In genomic region chr1:92485374-92486250, GRCh38 we compare ENCODE assay signal across 8 cellular contexts. TPM values are rescaled to one million over a fixed set of nuclear protein-coding genes. Genes with fewer than 3 reads are reported as not detected.
A peak's percentile ranks its signal among the peaks of the same experiment; 100 is the strongest.
DNase-seq lines count a peak whose midpoint lies in the region; ATAC-seq and TF ChIP-seq lines count a peak whose summit lies in the region.

No MANE protein-coding gene starts in this region.

- TF ChIP-seq CTCF in SU-DHL-6 (IDR thresholded peaks at IDR 0.05; ENCODE audit: insufficient read depth, low read length, poor library complexity, severe bottlenecking), result peak; percentile 33

- peak overlapping the region; percentile 69 for H3K9ac ChIP-seq in SU-DHL-6 (ENCODE audit: low read length)

- peaks cover 20% of the 10 kb centered on the region for H3K36me3 Mint-ChIP-seq in activated naive CD8-positive, alpha-beta T cell treated with anti-CD3 and anti-CD28 coated beads, Interleukin-2, amount 10 ng/mL, durations not matched to agents 7 days and 5 days

- peaks cover 26% of the 10 kb centered on the region for H3K4me1 Mint-ChIP-seq in activated naive CD8-positive, alpha-beta T cell treated with anti-CD3 and anti-CD28 coated beads, Interleukin-2, amount 10 ng/mL, durations not matched to agents 7 days and 5 days

- peak overlapping the region; percentile 88 for H3K4me2 ChIP-seq in SU-DHL-6 (ENCODE audit: low read depth, low read length, poor library complexity, severe bottlenecking)

- peak overlapping the region; percentile 76 for H3K27ac ChIP-seq in SU-DHL-6 (ENCODE audit: low read depth, low read length)

- peaks cover 16% of the 10 kb centered on the region for H3F3A ChIP-seq in SU-DHL-6 (ENCODE audit: insufficient read depth)

- H3K27ac Mint-ChIP-seq in activated naive CD8-positive, alpha-beta T cell treated with anti-CD3 and anti-CD28 coated beads, Interleukin-2, amount 10 ng/mL, durations not matched to agents 7 days and 5 days, result peak overlapping the region; percentile 98

- POLR2A ChIA-PET in activated naive CD8-positive, alpha-beta T cell treated with anti-CD3 and anti-CD28 coated beads, Interleukin-2, amount 10 ng/mL, durations not matched to agents 7 days and 5 days (lab: Charles Lee), result interaction anchor here (0.6 to 8.6 kb wide), 52 partner anchors 8 to 595 kb away, joined by 3 to 209 read pairs (median 4); partner anchors contain the start of genes GLMN, RPAP2 and RPL5

- H4K20me1 ChIP-seq in SU-DHL-6 (ENCODE audit: low read depth, low read length), result no peaks in the 10 kb centered on the region

- no peaks in the 10 kb centered on the region for H3K9me3 Mint-ChIP-seq in activated naive CD8-positive, alpha-beta T cell treated with anti-CD3 and anti-CD28 coated beads, Interleukin-2, amount 10 ng/mL, durations not matched to agents 7 days and 5 days

- peak; percentile 46 for ATAC-seq in GM21619 (IDR thresholded peaks at IDR 0.05; ENCODE audit: unreplicated experiment)
- ATAC-seq in activated naive CD8-positive, alpha-beta T cell treated with anti-CD3 and anti-CD28 coated beads, Interleukin-2, amount 10 ng/mL, durations not matched to agents 7 days and 5 days (ENCODE audit: low read depth), result peak; percentile 68

- H3K36me3 ChIP-seq in SU-DHL-6 (ENCODE audit: low read length), result no peaks in the 10 kb centered on the region

- H3K4me3 Mint-ChIP-seq in activated naive CD8-positive, alpha-beta T cell treated with anti-CD3 and anti-CD28 coated beads, Interleukin-2, amount 10 ng/mL, durations not matched to agents 7 days and 5 days, result peak overlapping the region; percentile 99

- no peaks in the 10 kb centered on the region for H3K27me3 Mint-ChIP-seq in activated naive CD8-positive, alpha-beta T cell treated with anti-CD3 and anti-CD28 coated beads, Interleukin-2, amount 10 ng/mL, durations not matched to agents 7 days and 5 days

- H3K9me3 ChIP-seq in SU-DHL-6 (ENCODE audit: insufficient read depth, low read length), result no peaks in the 10 kb centered on the region

- peak overlapping the region; percentile 97 for H2AFZ ChIP-seq in SU-DHL-6 (ENCODE audit: low read depth, low read length, severe bottlenecking)

- no peaks in the 10 kb centered on the region for H3K27me3 ChIP-seq in SU-DHL-6 (ENCODE audit: low read length)

- H3K79me2 ChIP-seq in SU-DHL-6 (ENCODE audit: insufficient read depth, low read length), result no peaks in the 10 kb centered on the region

- H3K9me2 ChIP-seq in SU-DHL-6 (replicated peaks; ENCODE audit: insufficient read depth, low read length), result no peaks in the 10 kb centered on the region

- in situ Hi-C loops in G401 (cut with HindIII; ENCODE audit: low sequenced_read_pairs), result no loop called here

- peak overlapping the region; percentile 70 for H3K4me3 ChIP-seq in SU-DHL-6 (ENCODE audit: insufficient read depth, low read length, poor library complexity, severe bottlenecking)

- DNase-seq in ELR (ENCODE audit: low read depth), result peak; percentile 49
- peak; percentile 48 for DNase-seq in KG1 (lab: John Stamatoyannopoulos, UW)
- peak; percentile 93 for DNase-seq in activated naive CD8-positive, alpha-beta T cell treated with anti-CD3 and anti-CD28 coated beads, Interleukin-2, amount 10 ng/mL, durations not matched to agents 7 days and 5 days
- DNase-seq in iPS-NIHi11 (ENCODE audit: low spot score), result peak; percentile 70
- DNase-seq in stimulated activated CD4-positive, alpha-beta T cell treated with anti-CD3 and anti-CD28 coated beads, Interleukin-1b, Interleukin-23, amount 100 ng/mL, for 48 hours, result peak; percentile 92
- DNase-seq in G401 (ENCODE audit: low spot score), result no peak

RNA-seq across cellular contexts. Expression of gene GFI1, which starts 1.1 kb away (rescaled TPM):
- 10 to 100 TPM; 52.2 to 56.4 TPM for total RNA-seq in activated naive CD8-positive, alpha-beta T cell treated with anti-CD3 and anti-CD28 coated beads, Interleukin-2, amount 10 ng/mL, durations not matched to agents 7 days and 5 days
- total RNA-seq in G401 (2014; rRNA removed; shearing (Covaris generic)), result 0.31 and 1.6 TPM in 2 replicates

Comparison
In these comparisons a context has a peak if more than half of its experiments do, and no peak if none do; other contexts are left out.
1. RNA of gene GFI1, which starts 1.1 kb away (total RNA-seq): 52.2 to 56.4 TPM in activated naive CD8-positive, alpha-beta T cell treated with anti-CD3 and anti-CD28 coated beads, Interleukin-2, amount 10 ng/mL, durations not matched to agents 7 days and 5 days; 0.31 to 1.6 TPM in G401; every median in the first group is over 10 times any median in the second.